Comparison of ENCODE assay signal across 15 cellular contexts in genomic region chr2:226411727-226412360, GRCh38.
A peak's percentile ranks its signal among the peaks of the same experiment; 100 is the strongest.
DNase-seq lines count a peak whose midpoint lies in the region; ATAC-seq and TF ChIP-seq lines count a peak whose summit lies in the region.
"Had no signal": no experiment of that assay in that cellular context is flagged by ENCODE, and none has a peak within 500 bp of the region (broad histone marks: within the 10 kb centered on the region; RNA-seq: fewer than 3 reads in every experiment).

No MANE protein-coding gene starts in this region.

- no peak overlapping the region for H3K9ac ChIP-seq in GM23248
- H3K9ac ChIP-seq in PC-3 (ENCODE audit: low read length) = peak overlapping the region; percentile 18; the same call in 1 of the 2 replicates

- H3K4me1 ChIP-seq in GM23248 (ENCODE audit: insufficient read depth) = peaks cover 10% of the 10 kb centered on the region
- peaks cover 21% of the 10 kb centered on the region for H3K4me1 ChIP-seq in PC-3 (ENCODE audit: insufficient read depth, low read length)
- peaks cover 7% of the 10 kb centered on the region for H3K4me1 ChIP-seq in osteoblast (ENCODE audit: insufficient read depth, low read length)

- H3K27ac Mint-ChIP-seq in T-helper 2 cell treated with Interferon-gamma antibody and Interleukin-4, amounts not matched to agents 5 μg/mL and 100 μg/mL, for 36 hours = no peak overlapping the region
- H3K27ac Mint-ChIP-seq: CD4-positive, CD25-positive, alpha-beta regulatory T cell; natural killer cell had no signal

- no peak overlapping the region for H3K4me3 ChIP-seq in GM23248
- no peak overlapping the region for H3K4me3 ChIP-seq in PC-3 (ENCODE audit: low read length)
- H3K4me3 ChIP-seq in fibroblast of mammary gland (ENCODE audit: control insufficient read depth, low read depth, low read length) = no peak overlapping the region
- no peak overlapping the region for H3K4me3 ChIP-seq in osteoblast (ENCODE audit: insufficient read depth, low read length)
- H3K4me3 ChIP-seq: gastrocnemius medialis had no signal

- ATAC-seq in PC-3 (peak; percentile 98), HG02759 (IDR thresholded peaks at IDR 0.05; ENCODE audit: unreplicated experiment) (no peak), GM19351 (IDR thresholded peaks at IDR 0.05; ENCODE audit: unreplicated experiment) (no peak)
- ATAC-seq: gastrocnemius medialis, natural killer cell had no signal

- no peak overlapping the region for H3K27ac ChIP-seq in GM23248
- H3K27ac ChIP-seq in PC-3 (ENCODE audit: low read length) = peak overlapping the region; percentile 78
- H3K27ac ChIP-seq in osteoblast (ENCODE audit: low read depth, low read length) = no peak overlapping the region
- H3K27ac ChIP-seq: gastrocnemius medialis had no signal

- intact Hi-C loops in PC-3 (cut with micrococcal nuclease) = loop anchor here (1.0 to 5.0 kb wide), 4 partner anchors 11 to 385 kb away; partner anchors contain the start of gene IRS1

- H3K4me3 Mint-ChIP-seq in T-helper 2 cell treated with Interferon-gamma antibody and Interleukin-4, amounts not matched to agents 5 μg/mL and 100 μg/mL, for 36 hours = no peak overlapping the region
- H3K4me3 Mint-ChIP-seq: CD4-positive, CD25-positive, alpha-beta regulatory T cell; natural killer cell had no signal

- POLR2A ChIA-PET in PC-3 (lab: Charles Lee; ENCODE audit: unreplicated experiment) = no interaction called here

- no peaks in the 10 kb centered on the region for H3K9me3 Mint-ChIP-seq in T-helper 2 cell treated with Interferon-gamma antibody and Interleukin-4, amounts not matched to agents 5 μg/mL and 100 μg/mL, for 36 hours

- TF ChIP-seq CTCF in PC-3 (conservative IDR thresholded peaks at IDR 0.05; ENCODE audit: low read depth, low read length) = no peak
- TF ChIP-seq CTCF in fibroblast of mammary gland (conservative IDR thresholded peaks at IDR 0.05; ENCODE audit: control insufficient read depth, insufficient read depth, low read depth, low read length) = no peak
- TF ChIP-seq CTCF in osteoblast (IDR thresholded peaks at IDR 0.05; ENCODE audit: extremely low read depth, low read depth, low read length) = no peak

- no peaks in the 10 kb centered on the region for H3K4me1 Mint-ChIP-seq in T-helper 2 cell treated with Interferon-gamma antibody and Interleukin-4, amounts not matched to agents 5 μg/mL and 100 μg/mL, for 36 hours (ENCODE audit: low read depth)
- H3K4me1 Mint-ChIP-seq: CD4-positive, CD25-positive, alpha-beta regulatory T cell; natural killer cell had no signal

- CTCF ChIA-PET in PC-3 (lab: Charles Lee) = no interaction called here

- H3F3A ChIP-seq in GM23248 (ENCODE audit: insufficient read depth) (no peaks in the 10 kb centered on the region), PC-3 (ENCODE audit: low read length, unreplicated experiment) (no peaks in the 10 kb centered on the region)

- in situ Hi-C loops in GM23248 (cut with MboI) = no loop called here

- H2AFZ ChIP-seq in GM23248 = no peak overlapping the region
- no peak overlapping the region for H2AFZ ChIP-seq in PC-3 (ENCODE audit: low read length)
- H2AFZ ChIP-seq in osteoblast (ENCODE audit: low read length) = peak overlapping the region; percentile 30

- H3K9me2 ChIP-seq in GM23248 (ENCODE audit: insufficient read depth) = no peaks in the 10 kb centered on the region
- H3K9me2 ChIP-seq in PC-3 (replicated peaks; ENCODE audit: low read length) = no peaks in the 10 kb centered on the region

- DNase-seq in GM23248 (peak; percentile 42), PC-3 (peak; percentile 96), fibroblast of mammary gland (ENCODE audit: low read depth) (peak; percentile 55), osteoblast (ENCODE audit: insufficient read length, low spot score, missing footprints) (peak; percentile 1), NCI-H2196 (lab: John Stamatoyannopoulos, UW; ENCODE audit: unreplicated experiment) (no peak)
- DNase-seq in T-helper 2 cell treated with Interferon-gamma antibody and Interleukin-4, amounts not matched to agents 5 μg/mL and 100 μg/mL, for 36 hours (ENCODE audit: low spot score) = no peak
- DNase-seq: activated CD4-positive, CD25-positive, alpha-beta regulatory T cell treated with anti-CD3 and anti-CD28 coated beads, Interleukin-2, amount 50 U/mL, for 72 hours; CD4-positive, CD25-positive, alpha-beta regulatory T cell; gastrocnemius medialis; GF-D8; Karpas-422; natural killer cell; NCI-H2107 had no signal

- H3K79me2 ChIP-seq in GM23248 (ENCODE audit: insufficient read depth) (no peaks in the 10 kb centered on the region), PC-3 (ENCODE audit: low read length) (no peaks in the 10 kb centered on the region), osteoblast (ENCODE audit: insufficient read depth, low read length) (no peaks in the 10 kb centered on the region)

- no peaks in the 10 kb centered on the region for H3K36me3 Mint-ChIP-seq in T-helper 2 cell treated with Interferon-gamma antibody and Interleukin-4, amounts not matched to agents 5 μg/mL and 100 μg/mL, for 36 hours (ENCODE audit: low read depth)
- H3K36me3 Mint-ChIP-seq: CD4-positive, CD25-positive, alpha-beta regulatory T cell; natural killer cell had no signal

- no peaks in the 10 kb centered on the region for H3K9me3 ChIP-seq in GM23248 (ENCODE audit: low read depth)
- H3K9me3 ChIP-seq in PC-3 (ENCODE audit: low read length) = no peaks in the 10 kb centered on the region
- H3K9me3 ChIP-seq in osteoblast (ENCODE audit: low read depth, low read length) = no peaks in the 10 kb centered on the region
- H3K9me3 ChIP-seq: gastrocnemius medialis had no signal

- peaks cover 8% of the 10 kb centered on the region for H3K27me3 Mint-ChIP-seq in T-helper 2 cell treated with Interferon-gamma antibody and Interleukin-4, amounts not matched to agents 5 μg/mL and 100 μg/mL, for 36 hours (ENCODE audit: low read depth)
- H3K27me3 Mint-ChIP-seq: CD4-positive, CD25-positive, alpha-beta regulatory T cell had no signal

- BruUV-seq in PC-3 (replicated peaks; lab: Mats Ljungman, UMichigan) = no TSS peak

- no peaks in the 10 kb centered on the region for H4K20me1 ChIP-seq in GM23248 (ENCODE audit: insufficient read depth)
- no peaks in the 10 kb centered on the region for H4K20me1 ChIP-seq in PC-3 (ENCODE audit: low read length)
- no peaks in the 10 kb centered on the region for H4K20me1 ChIP-seq in osteoblast (ENCODE audit: insufficient read depth, low read length)

- H3K4me2 ChIP-seq in GM23248 (ENCODE audit: unreplicated experiment) (no peak overlapping the region), PC-3 (ENCODE audit: low read length) (peak overlapping the region; percentile 21; the same call in 1 of the 2 replicates), osteoblast (ENCODE audit: insufficient read depth, low read length) (no peak overlapping the region)

- H3K36me3 ChIP-seq in GM23248 (ENCODE audit: low read depth) (no peaks in the 10 kb centered on the region), PC-3 (ENCODE audit: low read depth, low read length) (no peaks in the 10 kb centered on the region), osteoblast (ENCODE audit: insufficient read depth, low read length) (no peaks in the 10 kb centered on the region)
- H3K36me3 ChIP-seq: gastrocnemius medialis had no signal

- WGBS in GM23248 (ENCODE audit: low coverage in 1 of 2, low lambda C conversion rate in 2 of 2, missing lambda C conversion rate in 2 of 2), 2 experiments = 86 to 87% methylated on average over 4 of the region's 4 CpGs

- H3K27me3 ChIP-seq in GM23248 (replicated peaks; ENCODE audit: insufficient read depth) (no peaks in the 10 kb centered on the region), PC-3 (ENCODE audit: low read length) (no peaks in the 10 kb centered on the region), osteoblast (ENCODE audit: insufficient read depth, low read length) (no peaks in the 10 kb centered on the region)
- H3K27me3 ChIP-seq: gastrocnemius medialis had no signal

Comparison
In these comparisons a context has a peak if more than half of its experiments do, and no peak if none do; other contexts are left out.
1. DNase-seq: peak in GM23248 (single experiment), PC-3 (single experiment), fibroblast of mammary gland (single experiment) and osteoblast (single experiment); none in NCI-H2196 (single experiment) and T-helper 2 cell treated with Interferon-gamma antibody and Interleukin-4, amounts not matched to agents 5 μg/mL and 100 μg/mL, for 36 hours (single experiment).